In genomic region chr10:79223001-79223345, GRCh38 we compare ENCODE assay signal across 13 cellular contexts.
DNase-seq lines count a peak whose midpoint lies in the region; ATAC-seq and TF ChIP-seq lines count a peak whose summit lies in the region.
"Had no signal": no experiment of that assay in that cellular context is flagged by ENCODE, and none has a peak within 500 bp of the region (broad histone marks: within the 10 kb centered on the region; RNA-seq: fewer than 3 reads in every experiment).

No MANE protein-coding gene starts in this region.

- DNase-seq in WTC11 (ENCODE audit: low spot score) (no peak), glutamatergic neuron (no peak), neural crest cell (ENCODE audit: low read depth, low spot score) (no peak), testis (no peak), LoVo (ENCODE audit: low spot score) (no peak), NCI-H2029 treated with DMSO at 0.1 percent for 48 hours (lab: John Stamatoyannopoulos, UW) (no peak), DMS53 (lab: John Stamatoyannopoulos, UW) (no peak), cerebellar cortex (ENCODE audit: low spot score) (no peak)
- DNase-seq: Caco-2, Karpas-422 had no signal

- POLR2A ChIA-PET in WTC11 (lab: Charles Lee): no interaction called here

- H3K4me3 ChIP-seq in testis: no peak overlapping the region

- peak overlapping the region; percentile 4 to 52 for H3K27ac ChIP-seq in testis
- H3K27ac ChIP-seq: brain microvascular endothelial cell had no signal

- WGBS in testis, 2 donors: 37 to 38% methylated on average over 10 to 11 of the region's 11 CpGs

- no peak for TF ChIP-seq CTCF in WTC11 (IDR thresholded peaks at IDR 0.05)
- TF ChIP-seq CTCF in glutamatergic neuron (IDR thresholded peaks at IDR 0.05; ENCODE audit: partially characterized antibody, unreplicated experiment): no peak
- TF ChIP-seq CTCF in neural crest cell (conservative IDR thresholded peaks at IDR 0.05): no peak
- TF ChIP-seq CTCF in testis (IDR thresholded peaks at IDR 0.05): no peak

- intact Hi-C loops in testis (cut with DNase I; ENCODE audit: low total_unique reads): no loop called here

- H3K36me3 Mint-ChIP-seq in WTC11 (no peaks in the 10 kb centered on the region), glutamatergic neuron (ENCODE audit: unreplicated experiment) (no peaks in the 10 kb centered on the region), neural crest cell (ENCODE audit: low read depth) (peaks cover 14% of the 10 kb centered on the region)

- H3K4me3 Mint-ChIP-seq in WTC11 (no peak overlapping the region), glutamatergic neuron (ENCODE audit: unreplicated experiment) (no peak overlapping the region), neural crest cell (peak overlapping the region; percentile 63)

- ATAC-seq in WTC11: no peak
- ATAC-seq: HCT116, Panc1 had no signal

- H3K9me3 ChIP-seq in testis: no peaks in the 10 kb centered on the region
- H3K9me3 ChIP-seq: Caco-2 had no signal

- H3K27ac Mint-ChIP-seq in WTC11: peak overlapping the region; percentile 83; the same call in 1 of the 2 replicates
- peak overlapping the region; percentile 80 for H3K27ac Mint-ChIP-seq in glutamatergic neuron (ENCODE audit: unreplicated experiment)
- peak overlapping the region; percentile 90 for H3K27ac Mint-ChIP-seq in neural crest cell (ENCODE audit: unreplicated experiment)

- H3K9me3 Mint-ChIP-seq in WTC11: no peaks in the 10 kb centered on the region
- peaks cover 37% of the 10 kb centered on the region for H3K9me3 Mint-ChIP-seq in glutamatergic neuron (ENCODE audit: unreplicated experiment)
- H3K9me3 Mint-ChIP-seq in neural crest cell: no peaks in the 10 kb centered on the region

- CTCF ChIA-PET in WTC11 (lab: Charles Lee): interaction anchor here (0.6 kb wide), 1 partner anchor 9 kb away, joined by 3 read pairs; no protein-coding TSS in a partner anchor

- H3K4me1 Mint-ChIP-seq in WTC11 (peaks cover 43% of the 10 kb centered on the region), glutamatergic neuron (ENCODE audit: low read depth, unreplicated experiment) (peaks cover 55% of the 10 kb centered on the region), neural crest cell (peaks cover 60% of the 10 kb centered on the region)

- TF ChIP-seq POLR2A in testis (IDR thresholded peaks at IDR 0.05): no peak

- H3K27me3 ChIP-seq in testis: no peaks in the 10 kb centered on the region
- H3K27me3 ChIP-seq: brain microvascular endothelial cell had no signal

- H3K4me1 ChIP-seq in testis: peaks cover 44% of the 10 kb centered on the region
- H3K4me1 ChIP-seq: Caco-2 had no signal

- H3K36me3 ChIP-seq in testis (ENCODE audit: low read depth, missing control alignments): no peaks in the 10 kb centered on the region

- H3K27me3 Mint-ChIP-seq in WTC11 (ENCODE audit: low read depth) (no peaks in the 10 kb centered on the region), glutamatergic neuron (ENCODE audit: unreplicated experiment) (peaks cover 25% of the 10 kb centered on the region), neural crest cell (ENCODE audit: low read depth) (peaks cover 3% of the 10 kb centered on the region)

TF ChIP-seq in WTC11, 78 proteins besides CTCF, POLR2A, EP300 and RAD21 (continues in another document):
- TF ChIP-seq IRF1 (CRISPR knock-in tag; IDR thresholded peaks at IDR 0.05) (no peak), AR (CRISPR knock-in tag; IDR thresholded peaks at IDR 0.05) (no peak), MLX (CRISPR knock-in tag; IDR thresholded peaks at IDR 0.05) (no peak), SMAD4 (CRISPR knock-in tag; IDR thresholded peaks at IDR 0.05) (no peak), ZNF317 (CRISPR knock-in tag; IDR thresholded peaks at IDR 0.05; ENCODE audit: borderline replicate concordance, low read depth) (no peak), SOX15 (CRISPR knock-in tag; IDR thresholded peaks at IDR 0.05) (no peak), ZSCAN18 (CRISPR knock-in tag; IDR thresholded peaks at IDR 0.05) (no peak), HMGXB4 (CRISPR knock-in tag; IDR thresholded peaks at IDR 0.05) (no peak), ZNF416 (CRISPR knock-in tag; IDR thresholded peaks at IDR 0.05) (no peak), JAZF1 (CRISPR knock-in tag; IDR thresholded peaks at IDR 0.05) (no peak), JUN (CRISPR knock-in tag; IDR thresholded peaks at IDR 0.05) (no peak), CREB1 (CRISPR knock-in tag; IDR thresholded peaks at IDR 0.05) (no peak), E2F5 (CRISPR knock-in tag; IDR thresholded peaks at IDR 0.05) (no peak), TEAD1 (CRISPR knock-in tag; IDR thresholded peaks at IDR 0.05) (no peak), ZNF671 (CRISPR knock-in tag; IDR thresholded peaks at IDR 0.05) (no peak)
